24 cellular contexts compared by ENCODE assay signal in genomic region chr12:60138526-60138925, GRCh38.
A peak's percentile ranks its signal among the peaks of the same experiment; 100 is the strongest.
DNase-seq lines count a peak whose midpoint lies in the region; ATAC-seq, FAIRE-seq and TF ChIP-seq lines count a peak whose summit lies in the region.
"Had no signal": no experiment of that assay in that cellular context is flagged by ENCODE, and none has a peak within 500 bp of the region (broad histone marks: within the 10 kb centered on the region; RNA-seq: fewer than 3 reads in every experiment).

No MANE protein-coding gene starts in this region.

- no peak overlapping the region for H2BK120ac ChIP-seq in IMR-90 (ENCODE audit: low read depth, low read length)

- H2BK20ac ChIP-seq in IMR-90 (ENCODE audit: low read depth, low read length) = no peak overlapping the region

- no peak overlapping the region for H3K4ac ChIP-seq in IMR-90 (ENCODE audit: low read depth, low read length)

- CTCF ChIA-PET in HepG2 (lab: Yijun Ruan, JAX; ENCODE audit: low intra/inter-chr PET ratio, low total read pairs) = no interaction called here
- CTCF ChIA-PET in IMR-90 (lab: Yijun Ruan, JAX) = interaction anchor here (0.6 kb wide), 1 partner anchor 353 kb away, joined by 4 read pairs; no protein-coding TSS in a partner anchor

- ATAC-seq in HepG2 = no peak
- no peak for ATAC-seq in right lobe of liver
- ATAC-seq in IMR-90 (ENCODE audit: low read depth) = no peak
- no peak for ATAC-seq in HG02885 (IDR thresholded peaks at IDR 0.05; ENCODE audit: poor library complexity, unreplicated experiment)
- no peak for ATAC-seq in GM19397 (IDR thresholded peaks at IDR 0.05; ENCODE audit: unreplicated experiment)
- ATAC-seq: GM12878 had no signal

- H4K5ac ChIP-seq in IMR-90 (ENCODE audit: low read depth, low read length) = no peak overlapping the region

- H2AFZ ChIP-seq in HepG2 (ENCODE audit: low read length) (no peak overlapping the region), IMR-90 (replicated peaks; ENCODE audit: low read length, poor library complexity) (no peak overlapping the region)

- H4K91ac ChIP-seq in IMR-90 (ENCODE audit: insufficient read depth, low read depth, low read length) = no peak overlapping the region

- no peak overlapping the region for H3K4me3 ChIP-seq in HepG2 (replicated peaks in 1 of 3; ENCODE audit: insufficient read depth in 1 of 3, low read depth in 2 of 3, low read length in 3 of 3)
- no peak overlapping the region for H3K4me3 ChIP-seq in right lobe of liver
- H3K4me3 ChIP-seq in IMR-90 (ENCODE audit: insufficient read depth, low read depth, low read length) = no peak overlapping the region
- H3K4me3 ChIP-seq in small intestine (ENCODE audit: low read depth in 1 of 2, low read length in 2 of 2) = no peak overlapping the region
- H3K4me3 ChIP-seq: BLaER1 treated with 17β-estradiol and CSF1 and Interleukin-3, amounts not matched to agents 10 nM and 100 nM; GM12878; HAP-1 had no signal

- no peak overlapping the region for H2AK9ac ChIP-seq in IMR-90 (replicated peaks; ENCODE audit: low read depth, low read length, poor library complexity)

- H3K36me3 ChIP-seq in HepG2 (replicated peaks in 1 of 2; ENCODE audit: control insufficient read depth in 1 of 2, insufficient read depth in 2 of 2, low read length in 2 of 2) (no peaks in the 10 kb centered on the region), right lobe of liver (no peaks in the 10 kb centered on the region), IMR-90 (ENCODE audit: control insufficient read depth, insufficient read depth, low read length) (no peaks in the 10 kb centered on the region), small intestine (ENCODE audit: control insufficient read depth in 2 of 2, insufficient read depth in 2 of 2, low read length in 2 of 2) (no peaks in the 10 kb centered on the region)
- H3K36me3 ChIP-seq: BE2C; BLaER1 treated with 17β-estradiol and CSF1 and Interleukin-3, amounts not matched to agents 10 nM and 100 nM; HAP-1 had no signal

- WGBS in HepG2 (ENCODE audit: low lambda C conversion rate) = 0% methylated on average over 1 of the region's 1 CpG
- WGBS in right lobe of liver (ENCODE audit: insufficient coverage, low coverage, low lambda C conversion rate, missing lambda C conversion rate) = 44% methylated on average over 1 of the region's 1 CpG
- WGBS in IMR-90 (ENCODE audit: extremely low coverage in 2 of 2, insufficient read length in 1 of 2), 2 experiments = no CpG with 5 or more reads among the region's 1 CpG
- WGBS in small intestine, 3 donors = 55 to 73% (median 59%) methylated on average over 1 of the region's 1 CpG

- H3K4me1 ChIP-seq in HepG2 (ENCODE audit: insufficient read depth, low read length) = no peaks in the 10 kb centered on the region
- no peaks in the 10 kb centered on the region for H3K4me1 ChIP-seq in right lobe of liver
- H3K4me1 ChIP-seq in IMR-90 (ENCODE audit: control insufficient read depth, insufficient read depth, low read length) = no peaks in the 10 kb centered on the region
- H3K4me1 ChIP-seq in small intestine (ENCODE audit: control insufficient read depth in 2 of 2, insufficient read depth in 1 of 2, low read depth in 1 of 2, low read length in 1 of 2) = no peaks in the 10 kb centered on the region
- H3K4me1 ChIP-seq: BE2C; BLaER1 treated with 17β-estradiol and CSF1 and Interleukin-3, amounts not matched to agents 10 nM and 100 nM; HAP-1 had no signal

- H4K20me1 ChIP-seq in HepG2 (ENCODE audit: insufficient read depth, low read length) (no peaks in the 10 kb centered on the region), IMR-90 (ENCODE audit: insufficient read depth, low read length) (no peaks in the 10 kb centered on the region)
- H4K20me1 ChIP-seq: BLaER1 treated with 17β-estradiol and CSF1 and Interleukin-3, amounts not matched to agents 10 nM and 100 nM had no signal

- TF ChIP-seq RAD21 in HepG2 (CRISPR knock-in tag; IDR thresholded peaks at IDR 0.05) (no peak), IMR-90 (IDR thresholded peaks at IDR 0.05; ENCODE audit: low read length) (no peak)

- H2AK5ac ChIP-seq in IMR-90 (ENCODE audit: low read depth, low read length) = no peak overlapping the region

- TF ChIP-seq CTCF in HepG2 (CRISPR knock-in tag; IDR thresholded peaks at IDR 0.05) = no peak
- TF ChIP-seq CTCF in right lobe of liver (IDR thresholded peaks at IDR 0.05) = no peak
- no peak for TF ChIP-seq CTCF in IMR-90 (conservative IDR thresholded peaks at IDR 0.05; ENCODE audit: low read depth, low read length)

- H3K56ac ChIP-seq in IMR-90 (ENCODE audit: extremely low read depth, insufficient read depth, low read length) = no peak overlapping the region

- no TSS peak for BruUV-seq in HepG2 (replicated peaks; lab: Mats Ljungman, UMichigan)
- no TSS peak for BruUV-seq in IMR-90 (replicated peaks; lab: Mats Ljungman, UMichigan)

- H3K27me3 ChIP-seq in HepG2 (ENCODE audit: control insufficient read depth in 1 of 2, insufficient read depth in 2 of 2, low read length in 2 of 2) (no peaks in the 10 kb centered on the region), right lobe of liver (no peaks in the 10 kb centered on the region), IMR-90 (ENCODE audit: control insufficient read depth, insufficient read depth, low read length) (no peaks in the 10 kb centered on the region), small intestine (ENCODE audit: control insufficient read depth in 2 of 2, insufficient read depth in 2 of 2, low read length in 2 of 2) (no peaks in the 10 kb centered on the region)
- H3K27me3 ChIP-seq: BE2C; BLaER1 treated with 17β-estradiol and CSF1 and Interleukin-3, amounts not matched to agents 10 nM and 100 nM had no signal

- no peak for TF ChIP-seq POLR2A in HepG2 (IDR thresholded peaks at IDR 0.05; ENCODE audit: insufficient read depth in 1 of 2, low read depth in 2 of 2, low read length in 2 of 2)
- TF ChIP-seq POLR2A in right lobe of liver (IDR thresholded peaks at IDR 0.05) = no peak
- no peak for TF ChIP-seq POLR2A in IMR-90 (IDR thresholded peaks at IDR 0.05; ENCODE audit: low read depth, low read length)

- DNase-seq in HepG2 (ENCODE audit: low spot score) = no peak
- no peak for DNase-seq in right lobe of liver
- DNase-seq in IMR-90 = no peak
- DNase-seq in fibroblast of gingiva (ENCODE audit: low read depth) = peak; percentile 2
- DNase-seq in small intestine = no peak
- DNase-seq in islet precursor cell = no peak
- DNase-seq: BE2C; CD4-positive, alpha-beta T cell; CD8-positive, alpha-beta memory T cell; DMS 273 treated with DMSO at 0.1 percent for 48 hours; DMS79; EL; GDM1; GOT3 had no signal

- intact Hi-C loops in HepG2 (cut with micrococcal nuclease; ENCODE audit: unreplicated experiment) (no loop called here), right lobe of liver (cut with DNase I) (no loop called here), IMR-90 (cut with micrococcal nuclease) (no loop called here)

- TF ChIP-seq EP300 in HepG2 (IDR thresholded peaks at IDR 0.05; ENCODE audit: low read depth in 2 of 2, low read length in 2 of 2) = no peak
- no peak for TF ChIP-seq EP300 in HepG2 (CRISPR knock-in tag; IDR thresholded peaks at IDR 0.05; ENCODE audit: borderline replicate concordance)

- H3K4me2 ChIP-seq in HepG2 (ENCODE audit: low read depth, low read length) = no peak overlapping the region
- H3K4me2 ChIP-seq in IMR-90 (ENCODE audit: low read depth, low read length) = no peak overlapping the region
- H3K4me2 ChIP-seq: BLaER1 treated with 17β-estradiol and CSF1 and Interleukin-3, amounts not matched to agents 10 nM and 100 nM had no signal

- FAIRE-seq in HepG2 (lab: Jason Lieb, UNC) = no peak
- FAIRE-seq in small intestine (lab: Jason Lieb, UNC) = peak; percentile 59
- FAIRE-seq: A204.1, D721Med, GM12878, GM19239, H54 had no signal

- no peak overlapping the region for H2BK15ac ChIP-seq in IMR-90 (ENCODE audit: low read depth, low read length)

- H3K18ac ChIP-seq in IMR-90 (ENCODE audit: low read depth, low read length) = no peak overlapping the region

- POLR2A ChIA-PET in HepG2 (lab: Yijun Ruan, JAX) = no interaction called here
- POLR2A ChIA-PET in IMR-90 (lab: Charles Lee; ENCODE audit: unreplicated experiment) = interaction anchor here (0.6 kb wide), 1 partner anchor 256 kb away, joined by 3 read pairs; no protein-coding TSS in a partner anchor

- H3K9me3 ChIP-seq in HepG2 (ENCODE audit: low read length) (no peaks in the 10 kb centered on the region), right lobe of liver (no peaks in the 10 kb centered on the region), IMR-90 (ENCODE audit: control insufficient read depth, insufficient read depth, low read length) (no peaks in the 10 kb centered on the region), small intestine (ENCODE audit: control insufficient read depth, low read depth) (no peaks in the 10 kb centered on the region)
- H3K9me3 ChIP-seq: BE2C; BLaER1 treated with 17β-estradiol and CSF1 and Interleukin-3, amounts not matched to agents 10 nM and 100 nM; HAP-1 had no signal

- no peaks in the 10 kb centered on the region for H3K9me1 ChIP-seq in IMR-90 (ENCODE audit: insufficient read depth, low read length)

- dilution Hi-C loops in IMR-90 (cut with HindIII; ENCODE audit: low sequenced_read_pairs, unreplicated experiment) = no loop called here

- H3K9ac ChIP-seq in HepG2 (ENCODE audit: insufficient read depth, low read depth, low read length) = no peak overlapping the region
- no peak overlapping the region for H3K9ac ChIP-seq in IMR-90 (ENCODE audit: low read depth, low read length)
- H3K9ac ChIP-seq: BLaER1 treated with 17β-estradiol and CSF1 and Interleukin-3, amounts not matched to agents 10 nM and 100 nM had no signal

- H3K23ac ChIP-seq in IMR-90 (ENCODE audit: low read depth, low read length) = no peak overlapping the region

- no peaks in the 10 kb centered on the region for H3K79me2 ChIP-seq in HepG2 (ENCODE audit: insufficient read depth, low read length)

- H4K8ac ChIP-seq in IMR-90 (ENCODE audit: low read depth in 2 of 2, low read length in 2 of 2) = no peak overlapping the region

- no peaks in the 10 kb centered on the region for H3K79me1 ChIP-seq in IMR-90 (ENCODE audit: low read depth in 1 of 2, low read length in 2 of 2)

- in situ Hi-C loops in HepG2 (cut with HindIII; ENCODE audit: extremely low pct_ligation_motif_present, low pct_unique_long_range_greater_than_20kb) (no loop called here), IMR-90 (cut with MboI; ENCODE audit: low sequenced_read_pairs) (no loop called here)

- H2BK5ac ChIP-seq in IMR-90 (ENCODE audit: low read depth, low read length, poor library complexity, severe bottlenecking) = no peak overlapping the region

- H3K27ac ChIP-seq in HepG2 (ENCODE audit: extremely low read length, insufficient read depth, low read length) (no peak overlapping the region), right lobe of liver (no peak overlapping the region), IMR-90 (ENCODE audit: insufficient read depth, low read length) (no peak overlapping the region), small intestine (ENCODE audit: low read depth in 1 of 2, low read length in 1 of 2) (no peak overlapping the region)
- H3K27ac ChIP-seq: 22Rv1; BLaER1 treated with 17β-estradiol and CSF1 and Interleukin-3, amounts not matched to agents 10 nM and 100 nM had no signal

- H3K14ac ChIP-seq in IMR-90 (replicated peaks; ENCODE audit: low read depth, low read length) = no peak overlapping the region
